In the genomic region with DNA sequence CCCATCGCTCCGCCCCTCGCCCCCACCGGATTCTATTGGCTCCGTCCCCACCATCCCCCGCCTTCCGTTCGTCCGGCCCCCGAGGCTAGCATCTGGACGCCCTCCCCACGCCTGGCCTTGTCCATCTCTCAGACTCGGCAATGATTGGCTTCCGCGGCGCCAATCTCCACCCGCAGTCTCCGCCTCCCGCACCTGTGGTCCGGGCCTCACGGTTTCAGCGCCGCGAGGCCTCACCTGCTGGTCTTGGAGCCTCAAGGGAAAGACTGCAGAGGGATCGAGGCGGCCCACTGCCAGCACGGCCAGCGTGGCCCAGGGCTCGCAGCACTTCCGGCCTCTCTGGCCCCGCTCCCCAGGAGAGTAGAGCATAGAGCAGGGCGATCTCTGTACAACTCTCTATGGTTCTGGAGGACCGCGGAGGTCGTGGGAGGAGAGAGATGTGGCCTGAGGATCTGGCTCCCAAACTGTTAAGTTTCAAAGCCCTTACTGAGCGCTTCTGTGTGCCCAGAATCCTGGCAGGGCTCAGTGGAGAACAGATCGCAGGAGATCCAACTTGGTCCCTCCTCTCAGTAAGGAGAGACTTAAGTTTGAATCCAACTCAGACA, we compare ENCODE assay signal across 1 cellular context.
A peak's percentile ranks its signal among the peaks of the same experiment; 100 is the strongest.
TF ChIP-seq lines count a peak whose summit lies in the region.

ERCC1 (minus strand) TSS at position 329 of the 602 bp plus-strand sequence. CDS start 543 bp downstream, outside the sequence.

TF ChIP-seq in K562, 482 proteins besides CTCF, POLR2A, EP300 and RAD21 (continued from another document and continues in another):
- no peak for TF ChIP-seq PTBP1 (IDR thresholded peaks at IDR 0.05; ENCODE audit: low read depth, low read length)
- TF ChIP-seq, protein P1, sequence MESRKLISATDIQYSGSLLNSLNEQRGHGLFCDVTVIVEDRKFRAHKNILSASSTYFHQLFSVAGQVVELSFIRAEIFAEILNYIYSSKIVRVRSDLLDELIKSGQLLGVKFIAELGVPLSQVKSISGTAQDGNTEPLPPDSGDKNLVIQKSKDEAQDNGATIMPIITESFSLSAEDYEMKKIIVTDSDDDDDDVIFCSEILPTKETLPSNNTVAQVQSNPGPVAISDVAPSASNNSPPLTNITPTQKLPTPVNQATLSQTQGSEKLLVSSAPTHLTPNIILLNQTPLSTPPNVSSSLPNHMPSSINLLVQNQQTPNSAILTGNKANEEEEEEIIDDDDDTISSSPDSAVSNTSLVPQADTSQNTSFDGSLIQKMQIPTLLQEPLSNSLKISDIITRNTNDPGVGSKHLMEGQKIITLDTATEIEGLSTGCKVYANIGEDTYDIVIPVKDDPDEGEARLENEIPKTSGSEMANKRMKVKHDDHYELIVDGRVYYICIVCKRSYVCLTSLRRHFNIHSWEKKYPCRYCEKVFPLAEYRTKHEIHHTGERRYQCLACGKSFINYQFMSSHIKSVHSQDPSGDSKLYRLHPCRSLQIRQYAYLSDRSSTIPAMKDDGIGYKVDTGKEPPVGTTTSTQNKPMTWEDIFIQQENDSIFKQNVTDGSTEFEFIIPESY (CRISPR knock-in tag; IDR thresholded peaks at IDR 0.05), result peak; percentile 62; the same call in 1 of the 2 replicates
- 0 out of 2 replicates have a peak, but pooled peaks have one; percentile 8 for TF ChIP-seq ZNF431 (CRISPR knock-in tag; IDR thresholded peaks at IDR 0.05)
- TF ChIP-seq BCOR (IDR thresholded peaks at IDR 0.05), result no peak
- peak; percentile 85 for TF ChIP-seq LCOR (CRISPR knock-in tag; IDR thresholded peaks at IDR 0.05)
- TF ChIP-seq JUND (IDR thresholded peaks at IDR 0.05; ENCODE audit: borderline replicate concordance, low read depth, low read length), result peak; percentile 15; the same call in 1 of the 2 replicates
- no peak; the same call in 2 of the 3 replicates for TF ChIP-seq JUND (tag; IDR thresholded peaks at IDR 0.05; ENCODE audit: borderline replicate concordance, low read depth, low read length)
- TF ChIP-seq PML (IDR thresholded peaks at IDR 0.05; ENCODE audit: low read length), result peak; percentile 74
- TF ChIP-seq KAT7 (CRISPR knock-in tag; IDR thresholded peaks at IDR 0.05; ENCODE audit: borderline replicate concordance), result peak; percentile 25; the same call in 1 of the 2 replicates
- peak; percentile 66 for TF ChIP-seq POLR2AphosphoS5 (IDR thresholded peaks at IDR 0.05; ENCODE audit: control insufficient read depth, insufficient read depth, low read depth, low read length)
- TF ChIP-seq MEIS2 (IDR thresholded peaks at IDR 0.05; ENCODE audit: partially characterized antibody), result no peak
- TF ChIP-seq EWSR1 (IDR thresholded peaks at IDR 0.05; ENCODE audit: borderline replicate concordance, low read depth, partially characterized antibody), result no peak
- TF ChIP-seq, protein P2, sequence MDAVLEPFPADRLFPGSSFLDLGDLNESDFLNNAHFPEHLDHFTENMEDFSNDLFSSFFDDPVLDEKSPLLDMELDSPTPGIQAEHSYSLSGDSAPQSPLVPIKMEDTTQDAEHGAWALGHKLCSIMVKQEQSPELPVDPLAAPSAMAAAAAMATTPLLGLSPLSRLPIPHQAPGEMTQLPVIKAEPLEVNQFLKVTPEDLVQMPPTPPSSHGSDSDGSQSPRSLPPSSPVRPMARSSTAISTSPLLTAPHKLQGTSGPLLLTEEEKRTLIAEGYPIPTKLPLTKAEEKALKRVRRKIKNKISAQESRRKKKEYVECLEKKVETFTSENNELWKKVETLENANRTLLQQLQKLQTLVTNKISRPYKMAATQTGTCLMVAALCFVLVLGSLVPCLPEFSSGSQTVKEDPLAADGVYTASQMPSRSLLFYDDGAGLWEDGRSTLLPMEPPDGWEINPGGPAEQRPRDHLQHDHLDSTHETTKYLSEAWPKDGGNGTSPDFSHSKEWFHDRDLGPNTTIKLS (IDR thresholded peaks at IDR 0.05; ENCODE audit: borderline replicate concordance, low read depth), result peak; percentile 100
- TF ChIP-seq, protein P3, sequence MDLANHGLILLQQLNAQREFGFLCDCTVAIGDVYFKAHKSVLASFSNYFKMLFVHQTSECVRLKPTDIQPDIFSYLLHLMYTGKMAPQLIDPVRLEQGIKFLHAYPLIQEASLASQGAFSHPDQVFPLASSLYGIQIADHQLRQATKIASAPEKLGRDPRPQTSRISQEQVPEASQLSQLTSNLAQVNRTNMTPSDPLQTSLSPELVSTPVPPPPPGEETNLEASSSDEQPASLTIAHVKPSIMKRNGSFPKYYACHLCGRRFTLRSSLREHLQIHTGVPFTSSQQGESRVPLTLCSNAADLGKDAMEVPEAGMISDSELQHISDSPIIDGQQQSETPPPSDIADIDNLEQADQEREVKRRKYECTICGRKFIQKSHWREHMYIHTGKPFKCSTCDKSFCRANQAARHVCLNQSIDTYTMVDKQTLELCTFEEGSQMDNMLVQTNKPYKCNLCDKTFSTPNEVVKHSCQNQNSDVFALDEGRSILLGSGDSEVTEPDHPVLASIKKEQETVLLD (IDR thresholded peaks at IDR 0.05), result no peak
- TF ChIP-seq ZBTB5 (IDR thresholded peaks at IDR 0.05), result peak; percentile 83; the same call in 1 of the 2 replicates
- TF ChIP-seq L3MBTL2 (IDR thresholded peaks at IDR 0.05), result peak; percentile 93
- TF ChIP-seq NR2C2 (CRISPR knock-in tag; IDR thresholded peaks at IDR 0.05), result peak; percentile 73; the same call in 1 of the 2 replicates
- peak; percentile 91 for TF ChIP-seq NR2C2 (tag; IDR thresholded peaks at IDR 0.05)
- peak; percentile 98 for TF ChIP-seq SNIP1 (IDR thresholded peaks at IDR 0.05; ENCODE audit: low read depth)
- TF ChIP-seq SMARCB1 (IDR thresholded peaks at IDR 0.05; ENCODE audit: insufficient read length, low read depth), result peak; percentile 1
- TF ChIP-seq, protein P4, sequence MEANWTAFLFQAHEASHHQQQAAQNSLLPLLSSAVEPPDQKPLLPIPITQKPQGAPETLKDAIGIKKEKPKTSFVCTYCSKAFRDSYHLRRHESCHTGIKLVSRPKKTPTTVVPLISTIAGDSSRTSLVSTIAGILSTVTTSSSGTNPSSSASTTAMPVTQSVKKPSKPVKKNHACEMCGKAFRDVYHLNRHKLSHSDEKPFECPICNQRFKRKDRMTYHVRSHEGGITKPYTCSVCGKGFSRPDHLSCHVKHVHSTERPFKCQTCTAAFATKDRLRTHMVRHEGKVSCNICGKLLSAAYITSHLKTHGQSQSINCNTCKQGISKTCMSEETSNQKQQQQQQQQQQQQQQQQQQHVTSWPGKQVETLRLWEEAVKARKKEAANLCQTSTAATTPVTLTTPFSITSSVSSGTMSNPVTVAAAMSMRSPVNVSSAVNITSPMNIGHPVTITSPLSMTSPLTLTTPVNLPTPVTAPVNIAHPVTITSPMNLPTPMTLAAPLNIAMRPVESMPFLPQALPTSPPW (CRISPR knock-in tag; IDR thresholded peaks at IDR 0.05), result peak; percentile 88
- TF ChIP-seq, protein P5, sequence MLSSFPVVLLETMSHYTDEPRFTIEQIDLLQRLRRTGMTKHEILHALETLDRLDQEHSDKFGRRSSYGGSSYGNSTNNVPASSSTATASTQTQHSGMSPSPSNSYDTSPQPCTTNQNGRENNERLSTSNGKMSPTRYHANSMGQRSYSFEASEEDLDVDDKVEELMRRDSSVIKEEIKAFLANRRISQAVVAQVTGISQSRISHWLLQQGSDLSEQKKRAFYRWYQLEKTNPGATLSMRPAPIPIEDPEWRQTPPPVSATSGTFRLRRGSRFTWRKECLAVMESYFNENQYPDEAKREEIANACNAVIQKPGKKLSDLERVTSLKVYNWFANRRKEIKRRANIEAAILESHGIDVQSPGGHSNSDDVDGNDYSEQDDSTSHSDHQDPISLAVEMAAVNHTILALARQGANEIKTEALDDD (IDR thresholded peaks at IDR 0.05), result no peak
- TF ChIP-seq, protein P6, sequence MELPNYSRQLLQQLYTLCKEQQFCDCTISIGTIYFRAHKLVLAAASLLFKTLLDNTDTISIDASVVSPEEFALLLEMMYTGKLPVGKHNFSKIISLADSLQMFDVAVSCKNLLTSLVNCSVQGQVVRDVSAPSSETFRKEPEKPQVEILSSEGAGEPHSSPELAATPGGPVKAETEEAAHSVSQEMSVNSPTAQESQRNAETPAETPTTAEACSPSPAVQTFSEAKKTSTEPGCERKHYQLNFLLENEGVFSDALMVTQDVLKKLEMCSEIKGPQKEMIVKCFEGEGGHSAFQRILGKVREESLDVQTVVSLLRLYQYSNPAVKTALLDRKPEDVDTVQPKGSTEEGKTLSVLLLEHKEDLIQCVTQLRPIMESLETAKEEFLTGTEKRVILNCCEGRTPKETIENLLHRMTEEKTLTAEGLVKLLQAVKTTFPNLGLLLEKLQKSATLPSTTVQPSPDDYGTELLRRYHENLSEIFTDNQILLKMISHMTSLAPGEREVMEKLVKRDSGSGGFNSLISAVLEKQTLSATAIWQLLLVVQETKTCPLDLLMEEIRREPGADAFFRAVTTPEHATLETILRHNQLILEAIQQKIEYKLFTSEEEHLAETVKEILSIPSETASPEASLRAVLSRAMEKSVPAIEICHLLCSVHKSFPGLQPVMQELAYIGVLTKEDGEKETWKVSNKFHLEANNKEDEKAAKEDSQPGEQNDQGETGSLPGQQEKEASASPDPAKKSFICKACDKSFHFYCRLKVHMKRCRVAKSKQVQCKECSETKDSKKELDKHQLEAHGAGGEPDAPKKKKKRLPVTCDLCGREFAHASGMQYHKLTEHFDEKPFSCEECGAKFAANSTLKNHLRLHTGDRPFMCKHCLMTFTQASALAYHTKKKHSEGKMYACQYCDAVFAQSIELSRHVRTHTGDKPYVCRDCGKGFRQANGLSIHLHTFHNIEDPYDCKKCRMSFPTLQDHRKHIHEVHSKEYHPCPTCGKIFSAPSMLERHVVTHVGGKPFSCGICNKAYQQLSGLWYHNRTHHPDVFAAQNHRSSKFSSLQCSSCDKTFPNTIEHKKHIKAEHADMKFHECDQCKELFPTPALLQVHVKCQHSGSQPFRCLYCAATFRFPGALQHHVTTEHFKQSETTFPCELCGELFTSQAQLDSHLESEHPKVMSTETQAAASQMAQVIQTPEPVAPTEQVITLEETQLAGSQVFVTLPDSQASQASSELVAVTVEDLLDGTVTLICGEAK (IDR thresholded peaks at IDR 0.05), result peak; percentile 91
- TF ChIP-seq, protein P6 (CRISPR knock-in tag; IDR thresholded peaks at IDR 0.05), result no peak
- TF ChIP-seq POLR2G (IDR thresholded peaks at IDR 0.05; ENCODE audit: low read depth, low read length), result peak; percentile 98
- no peak for TF ChIP-seq PTTG1 (tag; IDR thresholded peaks at IDR 0.05; ENCODE audit: low read depth)
- TF ChIP-seq HMG20A (CRISPR knock-in tag; conservative IDR thresholded peaks at IDR 0.05), result no peak
- no peak for TF ChIP-seq SNRNP70 (optimal IDR thresholded peaks at IDR 0.05; ENCODE audit: low read depth, low read length)
- no peak for TF ChIP-seq ZNF766 (CRISPR knock-in tag; conservative IDR thresholded peaks at IDR 0.05)
- peak; percentile 42; the same call in 1 of the 2 replicates for TF ChIP-seq BHLHE40 (IDR thresholded peaks at IDR 0.05; ENCODE audit: low read length)
- peak; percentile 66; the same call in 1 of the 2 replicates for TF ChIP-seq SIN3B (IDR thresholded peaks at IDR 0.05; ENCODE audit: low read depth)
- 0 out of 2 replicates have a peak, but pooled peaks have one; percentile 38 for TF ChIP-seq LARP7 (IDR thresholded peaks at IDR 0.05)
- peak; percentile 57 to 71 for TF ChIP-seq NRF1 (conservative IDR thresholded peaks at IDR 0.05 in 1 of 2, IDR thresholded peaks at IDR 0.05 in 1 of 2)
- TF ChIP-seq SRF (CRISPR knock-in tag; IDR thresholded peaks at IDR 0.05), result peak in 1 of 2 experiments; percentile 60; a peak in 1 of 4 replicates
- TF ChIP-seq ZKSCAN3 (CRISPR knock-in tag; IDR thresholded peaks at IDR 0.05), result no peak
- TF ChIP-seq, protein P7, sequence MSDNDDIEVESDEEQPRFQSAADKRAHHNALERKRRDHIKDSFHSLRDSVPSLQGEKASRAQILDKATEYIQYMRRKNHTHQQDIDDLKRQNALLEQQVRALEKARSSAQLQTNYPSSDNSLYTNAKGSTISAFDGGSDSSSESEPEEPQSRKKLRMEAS (CRISPR knock-in tag; IDR thresholded peaks at IDR 0.05), result peak; percentile 86
- no peak for TF ChIP-seq ZNF830 (CRISPR knock-in tag; IDR thresholded peaks at IDR 0.05)
- TF ChIP-seq NCOA4 (IDR thresholded peaks at IDR 0.05; ENCODE audit: partially characterized antibody), result peak; percentile 49
- TF ChIP-seq MAFF (IDR thresholded peaks at IDR 0.05; ENCODE audit: low read length), result no peak
- TF ChIP-seq ZEB2 (IDR thresholded peaks at IDR 0.05), result peak; percentile 87
- TF ChIP-seq E2F3 (CRISPR knock-in tag; IDR thresholded peaks at IDR 0.05), result no peak
- TF ChIP-seq FIP1L1 (IDR thresholded peaks at IDR 0.05; ENCODE audit: low read depth, low read length, poor library complexity, severe bottlenecking), result peak; percentile 76
- TF ChIP-seq TBP (optimal IDR thresholded peaks at IDR 0.05; ENCODE audit: low read depth, low read length), result peak; percentile 77
- peak; percentile 12; the same call in 1 of the 2 replicates for TF ChIP-seq NCOR1 (IDR thresholded peaks at IDR 0.05)
